ENCODE assay signal across 10 cellular contexts in the genomic region with DNA sequence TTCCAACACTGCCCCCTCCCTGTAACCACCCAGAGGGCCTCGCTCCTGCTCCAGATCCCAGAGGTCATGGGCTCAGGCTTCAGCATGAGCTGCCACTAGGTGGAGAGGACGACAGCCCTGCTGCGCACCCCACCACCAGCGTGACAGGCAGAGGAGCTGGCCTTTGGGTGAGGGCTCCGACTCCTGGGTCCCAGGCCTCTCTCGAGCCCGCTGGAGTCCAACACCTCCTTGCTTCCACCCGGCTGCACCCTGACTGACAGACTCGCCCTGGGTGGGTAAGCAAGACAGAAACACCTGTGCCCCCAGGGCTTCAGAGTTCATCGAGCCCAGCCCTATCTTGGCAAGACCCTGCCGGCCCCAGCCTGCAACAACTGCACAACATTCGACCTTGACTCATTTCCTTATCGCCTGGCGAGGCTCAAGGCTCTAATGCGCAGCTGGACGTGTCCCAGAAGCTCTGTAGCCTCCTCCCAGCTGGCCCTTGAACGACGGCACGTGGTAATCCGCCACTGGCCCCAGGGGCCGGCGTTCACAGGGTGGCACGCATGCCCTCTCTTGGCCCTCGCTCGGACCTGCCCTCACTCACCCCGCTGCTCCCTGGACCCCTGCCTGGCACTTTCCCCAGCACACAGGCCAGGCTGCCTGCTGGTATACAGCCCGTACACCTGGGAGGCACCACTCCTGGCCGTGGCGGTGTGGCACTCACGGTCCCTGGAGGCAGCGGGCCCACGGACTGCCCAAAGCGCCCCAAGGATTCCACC. TPM values are rescaled to one million over a fixed set of nuclear protein-coding genes. Genes with fewer than 3 reads are reported as not detected.
DNase-seq lines count a peak whose midpoint lies in the region; ATAC-seq, FAIRE-seq and TF ChIP-seq lines count a peak whose summit lies in the region.
"Had no signal": no experiment of that assay in that cellular context is flagged by ENCODE, and none has a peak within 500 bp of the region (broad histone marks: within the 10 kb centered on the region; RNA-seq: fewer than 3 reads in every experiment).

No MANE protein-coding gene starts in this region.

- no peaks in the 10 kb centered on the region for H3K27me3 ChIP-seq in WERI-Rb-1 (ENCODE audit: insufficient read depth, low read depth, severe bottlenecking)
- H3K27me3 ChIP-seq in keratinocyte (ENCODE audit: control insufficient read depth, extremely low read depth, insufficient read depth, low read length), result no peaks in the 10 kb centered on the region

- peaks cover 56% of the 10 kb centered on the region for H3K4me1 ChIP-seq in keratinocyte (ENCODE audit: control insufficient read depth, extremely low read depth, insufficient read depth, low read length)

- TF ChIP-seq CTCF in WERI-Rb-1 (IDR thresholded peaks at IDR 0.05; ENCODE audit: low read depth, low read length), result peak; percentile 82
- peak in 2 of 3 experiments; percentile 57 to 70 for TF ChIP-seq CTCF in keratinocyte (optimal IDR thresholded peaks at IDR 0.05 in 1 of 3, IDR thresholded peaks at IDR 0.05 in 1 of 3, conservative IDR thresholded peaks at IDR 0.05 in 1 of 3; ENCODE audit: extremely low read depth in 1 of 3, insufficient read depth in 2 of 3, low read length in 3 of 3)

- H2AFZ ChIP-seq in keratinocyte (ENCODE audit: control insufficient read depth, low read length), result no peak overlapping the region

- no peak for ATAC-seq in GM18520 (IDR thresholded peaks at IDR 0.05; ENCODE audit: unreplicated experiment)
- no peak for ATAC-seq in GM21367 (IDR thresholded peaks at IDR 0.05; ENCODE audit: unreplicated experiment)

- H3K9me1 ChIP-seq in keratinocyte (ENCODE audit: control insufficient read depth, extremely low read depth, insufficient read depth, low read length), result no peaks in the 10 kb centered on the region

- H3K4me3 ChIP-seq in WERI-Rb-1 (ENCODE audit: low read depth, low read length), result no peak overlapping the region
- peak overlapping the region in 1 of 3 experiments; percentile 24 for H3K4me3 ChIP-seq in keratinocyte (ENCODE audit: control insufficient read depth in 2 of 3, extremely low read depth in 1 of 3, insufficient read depth in 2 of 3, low read depth in 1 of 3, low read length in 3 of 3)

- FAIRE-seq in keratinocyte (lab: Jason Lieb, UNC), result peak; percentile 92
- FAIRE-seq: A204.1, frontal cortex had no signal

- peak overlapping the region; percentile 47 for H3K4me2 ChIP-seq in keratinocyte (ENCODE audit: control insufficient read depth, extremely low read depth, insufficient read depth, low read depth, low read length)

- H3K9ac ChIP-seq in keratinocyte (ENCODE audit: control insufficient read depth, extremely low read depth, insufficient read depth, low read length), result peak overlapping the region; percentile 69

- H3K9me3 ChIP-seq in WERI-Rb-1 (ENCODE audit: severe bottlenecking) (no peaks in the 10 kb centered on the region), keratinocyte (ENCODE audit: control insufficient read depth, low read depth, low read length) (no peaks in the 10 kb centered on the region)

- dilution Hi-C loops in keratinocyte (cut with MboI; ENCODE audit: extremely low pct_ligation_motif_present, low sequenced_read_pairs), result no loop called here

- peak overlapping the region; percentile 53 for H3K27ac ChIP-seq in WERI-Rb-1
- peak overlapping the region; percentile 79 for H3K27ac ChIP-seq in keratinocyte (ENCODE audit: control insufficient read depth, insufficient read depth, low read length)
- H3K27ac ChIP-seq in temporal lobe (ENCODE audit: low read depth, low read length), result peak overlapping the region; percentile 69

- H3K79me2 ChIP-seq in keratinocyte (ENCODE audit: control insufficient read depth, insufficient read depth, low read length), result peaks cover 64% of the 10 kb centered on the region

- H3K36me3 ChIP-seq in WERI-Rb-1 (peaks cover 79% of the 10 kb centered on the region), keratinocyte (ENCODE audit: control insufficient read depth in 2 of 2, extremely low read depth in 1 of 2, insufficient read depth in 2 of 2, low read length in 2 of 2) (peaks cover 23 to 49% of the 10 kb centered on the region in 2 experiments)

- DNase-seq in DMS53 (lab: John Stamatoyannopoulos, UW) (peak; percentile 51), DMS53 treated with DMSO at 0.1 percent for 48 hours (lab: John Stamatoyannopoulos, UW; ENCODE audit: unreplicated experiment) (no peak), WERI-Rb-1 (peak; percentile 81), keratinocyte (ENCODE audit: low read depth, low spot score) (peak; percentile 96), GM19240 (ENCODE audit: insufficient read length, low spot score) (no peak)

- no peaks in the 10 kb centered on the region for H4K20me1 ChIP-seq in keratinocyte (ENCODE audit: control insufficient read depth, extremely low read depth, insufficient read depth, low read length)

RNA-seq across cellular contexts. Expression of a gene that starts 28.0 kb away (rescaled TPM):
- 29.3 to 85.5 TPM (median 34.1 TPM) in 3 replicates for polyA plus RNA-seq in keratinocyte
- polyA plus RNA-seq in keratinocyte (2011; ENCODE audit: low read depth), result 22.7 TPM
- polyA plus RNA-seq in keratinocyte (2011; cell fraction: cytosol; rRNA removed), result 47.2 and 61.5 TPM in 2 replicates
- 73.8 and 86.1 TPM in 2 replicates for polyA plus RNA-seq in keratinocyte (2011; cell fraction: nucleus; rRNA removed)
- 37.9 and 59.4 TPM in 2 replicates for polyA plus RNA-seq in keratinocyte (2012; ENCODE audit: low replicate concordance)
- polyA minus RNA-seq in keratinocyte, result 24.4 to 39.4 TPM (median 29.8 TPM) in 3 replicates
- polyA minus RNA-seq in keratinocyte (2011; cell fraction: cytosol; rRNA and poly(A)+ RNA removed), result 77.5 TPM
- 33.3 and 50.4 TPM in 2 replicates for polyA minus RNA-seq in keratinocyte (2011; cell fraction: nucleus; rRNA and poly(A)+ RNA removed)
- total RNA-seq in temporal lobe, result 21.9 TPM

RNA-seq across cellular contexts. Expression of a gene that starts 32.6 kb away (rescaled TPM):
- 19.4 to 31.8 TPM (median 23.0 TPM) in 3 replicates for polyA plus RNA-seq in keratinocyte
- 39.4 TPM for polyA plus RNA-seq in keratinocyte (2011; ENCODE audit: low read depth)
- 10.1 and 13.0 TPM in 2 replicates for polyA plus RNA-seq in keratinocyte (2011; cell fraction: cytosol; rRNA removed)
- 69.4 and 79.4 TPM in 2 replicates for polyA plus RNA-seq in keratinocyte (2011; cell fraction: nucleus; rRNA removed)
- polyA plus RNA-seq in keratinocyte (2012; ENCODE audit: low replicate concordance), result 21.9 and 45.2 TPM in 2 replicates
- 42.9 to 79.9 TPM (median 43.5 TPM) in 3 replicates for polyA minus RNA-seq in keratinocyte
- 16.3 TPM for polyA minus RNA-seq in keratinocyte (2011; cell fraction: cytosol; rRNA and poly(A)+ RNA removed)
- polyA minus RNA-seq in keratinocyte (2011; cell fraction: nucleus; rRNA and poly(A)+ RNA removed), result 36.1 and 37.4 TPM in 2 replicates
- 75.7 TPM for total RNA-seq in temporal lobe

Comparison
In these comparisons a context has a peak if more than half of its experiments do, and no peak if none do; other contexts are left out.
1. DNase-seq: peak in DMS53 (single experiment), WERI-Rb-1 (single experiment) and keratinocyte (single experiment); none in DMS53 treated with DMSO at 0.1 percent for 48 hours (single experiment) and GM19240 (single experiment).
2. Peak in every context shown above with its lines, with median percentiles within 50 percentile points of each other: H3K27ac ChIP-seq.